30 cellular contexts compared by ENCODE assay signal in the genomic region with DNA sequence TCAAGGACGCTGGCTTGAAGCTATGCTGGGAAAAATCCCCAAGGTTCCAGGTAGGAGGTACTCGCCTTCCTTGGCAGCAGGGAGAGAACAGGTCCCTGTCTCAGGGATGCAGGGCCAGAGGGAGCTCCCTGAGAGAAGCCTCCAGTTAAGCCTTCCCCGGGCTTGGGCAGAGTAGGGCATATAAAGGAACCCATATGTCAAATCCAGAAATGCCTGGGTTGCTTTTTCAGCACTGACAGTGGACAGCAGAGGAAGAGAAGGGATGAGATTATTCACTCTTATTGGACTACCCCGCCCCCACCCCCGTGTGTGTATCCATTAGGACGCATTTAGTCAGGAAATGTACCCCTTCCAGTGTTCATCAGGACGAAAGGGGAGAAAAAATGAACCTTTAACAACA.
DNase-seq lines count a peak whose midpoint lies in the region; TF ChIP-seq lines count a peak whose summit lies in the region.
"Had no signal": no experiment of that assay in that cellular context is flagged by ENCODE, and none has a peak within 500 bp of the region (broad histone marks: within the 10 kb centered on the region; RNA-seq: fewer than 3 reads in every experiment).

No MANE protein-coding gene starts in this region.

- H3F3A ChIP-seq in neural progenitor cell (ENCODE audit: low read depth) = peaks cover 12% of the 10 kb centered on the region

- H3K9me3 Mint-ChIP-seq in endodermal cell (peaks cover 5% of the 10 kb centered on the region), neural progenitor cell (peaks cover 6% of the 10 kb centered on the region)
- H3K9me3 Mint-ChIP-seq: activated CD4-positive, alpha-beta T cell treated with anti-CD3 and anti-CD28 coated beads, Interleukin-2, amount 10 ng/mL, durations not matched to agents 24 days and 14 days; activated naive CD8-positive, alpha-beta T cell treated with anti-CD3 and anti-CD28 coated beads for 36 hours; activated T-cell treated with anti-CD3 and anti-CD28 coated beads, Interleukin-2, amount 50 U/mL, for 24 hours; natural killer cell; stimulated activated effector memory CD8-positive, alpha-beta T cell treated with anti-CD3 and anti-CD28 coated beads, Interleukin-12 subunit alpha, Interleukin-12 subunit beta, amount 100 ng/mL, for 72 hours; T-helper 2 cell treated with Interferon-gamma antibody and Interleukin-4, amounts not matched to agents 5 μg/mL and 100 μg/mL, for 36 hours had no signal

- H3K4me3 Mint-ChIP-seq in endodermal cell (no peak overlapping the region), neural progenitor cell (no peak overlapping the region)
- H3K4me3 Mint-ChIP-seq: activated CD4-positive, alpha-beta T cell treated with anti-CD3 and anti-CD28 coated beads, Interleukin-2, amount 10 ng/mL, durations not matched to agents 24 days and 14 days; activated naive CD8-positive, alpha-beta T cell treated with anti-CD3 and anti-CD28 coated beads for 36 hours; activated T-cell treated with anti-CD3 and anti-CD28 coated beads, Interleukin-2, amount 50 U/mL, for 24 hours; CD14-positive monocyte; natural killer cell; stimulated activated effector memory CD8-positive, alpha-beta T cell treated with anti-CD3 and anti-CD28 coated beads, Interleukin-12 subunit alpha, Interleukin-12 subunit beta, amount 100 ng/mL, for 72 hours; T-helper 2 cell treated with Interferon-gamma antibody and Interleukin-4, amounts not matched to agents 5 μg/mL and 100 μg/mL, for 36 hours had no signal

- no peaks in the 10 kb centered on the region for H3K79me2 ChIP-seq in neural progenitor cell (ENCODE audit: low read depth)

- no peaks in the 10 kb centered on the region for H3K36me3 Mint-ChIP-seq in endodermal cell (ENCODE audit: low read depth)
- no peaks in the 10 kb centered on the region for H3K36me3 Mint-ChIP-seq in neural progenitor cell
- H3K36me3 Mint-ChIP-seq: activated naive CD8-positive, alpha-beta T cell treated with anti-CD3 and anti-CD28 coated beads for 36 hours; CD14-positive monocyte; natural killer cell; stimulated activated effector memory CD8-positive, alpha-beta T cell treated with anti-CD3 and anti-CD28 coated beads, Interleukin-12 subunit alpha, Interleukin-12 subunit beta, amount 100 ng/mL, for 72 hours had no signal

- peaks cover 13% of the 10 kb centered on the region; the same call in 1 of the 2 replicates for H3K4me1 ChIP-seq in HUES64 (ENCODE audit: insufficient read depth, low read length)
- H3K4me1 ChIP-seq in endodermal cell (ENCODE audit: control insufficient read depth, insufficient read depth, low read length) = no peaks in the 10 kb centered on the region
- peaks cover 11% of the 10 kb centered on the region for H3K4me1 ChIP-seq in neural progenitor cell
- H3K4me1 ChIP-seq in tibial nerve = no peaks in the 10 kb centered on the region
- H3K4me1 ChIP-seq: lower lobe of right lung, transverse colon had no signal

- H3K27ac Mint-ChIP-seq in endodermal cell = no peak overlapping the region
- no peak overlapping the region for H3K27ac Mint-ChIP-seq in neural progenitor cell
- H3K27ac Mint-ChIP-seq: activated CD4-positive, alpha-beta T cell treated with anti-CD3 and anti-CD28 coated beads, Interleukin-2, amount 10 ng/mL, durations not matched to agents 24 days and 14 days; activated naive CD8-positive, alpha-beta T cell treated with anti-CD3 and anti-CD28 coated beads for 36 hours; activated T-cell treated with anti-CD3 and anti-CD28 coated beads, Interleukin-2, amount 50 U/mL, for 24 hours; CD14-positive monocyte; natural killer cell; stimulated activated effector memory CD8-positive, alpha-beta T cell treated with anti-CD3 and anti-CD28 coated beads, Interleukin-12 subunit alpha, Interleukin-12 subunit beta, amount 100 ng/mL, for 72 hours; T-helper 2 cell treated with Interferon-gamma antibody and Interleukin-4, amounts not matched to agents 5 μg/mL and 100 μg/mL, for 36 hours had no signal

- H2AFZ ChIP-seq in neural progenitor cell (replicated peaks) = no peak overlapping the region
- H2AFZ ChIP-seq: PC-9 had no signal

- DNase-seq in H7 (peak; percentile 51), endodermal cell (peak; percentile 80), neural progenitor cell (ENCODE audit: low spot score) (peak; percentile 32), tibial nerve (ENCODE audit: low spot score in 2 of 2) (no peak), NCI-H446 (lab: John Stamatoyannopoulos, UW) (no peak), ecto neural progenitor cell (ENCODE audit: low spot score) (no peak)
- DNase-seq: activated CD4-positive, alpha-beta T cell treated with anti-CD3 and anti-CD28 coated beads, Interleukin-2, amount 10 ng/mL, durations not matched to agents 24 days and 14 days; activated gamma-delta T cell; activated naive CD8-positive, alpha-beta T cell treated with anti-CD3 and anti-CD28 coated beads for 36 hours; activated T-cell treated with anti-CD3 and anti-CD28 coated beads, Interleukin-2, amount 50 U/mL, for 24 hours; aorta; effector memory CD4-positive, alpha-beta T cell; glutamatergic neuron; Kasumi-1; kidney; lower lobe of right lung; MV-4-11; natural killer cell; NCI-H146; NCI-H226; NCI-H69; SIG-M5; transverse colon had no signal

- WGBS in HUES64 = 55% methylated on average over 7 of the region's 7 CpGs
- WGBS in endodermal cell (ENCODE audit: insufficient coverage in 1 of 2, insufficient read length in 1 of 2), 2 experiments = 44 to 56% methylated on average over 5 to 7 of the region's 7 CpGs
- WGBS in tibial nerve, 2 donors = 41 to 46% methylated on average over 7 of the region's 7 CpGs

- TF ChIP-seq POLR2A in tibial nerve (IDR thresholded peaks at IDR 0.05) = no peak

- H3K4me3 ChIP-seq in H7 (ENCODE audit: insufficient read depth, low read depth, low read length) (no peak overlapping the region), HUES64 (ENCODE audit: low read length) (no peak overlapping the region), endodermal cell (ENCODE audit: low read length) (no peak overlapping the region), neural progenitor cell (no peak overlapping the region), tibial nerve (no peak overlapping the region)
- H3K4me3 ChIP-seq: coronary artery, lower lobe of right lung, PC-9, transverse colon had no signal

- TF ChIP-seq CTCF in endodermal cell (conservative IDR thresholded peaks at IDR 0.05) (no peak), neural progenitor cell (IDR thresholded peaks at IDR 0.05) (no peak), tibial nerve (IDR thresholded peaks at IDR 0.05) (no peak)

- H3K4me1 Mint-ChIP-seq in endodermal cell = peaks cover 21% of the 10 kb centered on the region
- peaks cover 9% of the 10 kb centered on the region for H3K4me1 Mint-ChIP-seq in neural progenitor cell
- H3K4me1 Mint-ChIP-seq: activated CD4-positive, alpha-beta T cell treated with anti-CD3 and anti-CD28 coated beads, Interleukin-2, amount 10 ng/mL, durations not matched to agents 24 days and 14 days; activated naive CD8-positive, alpha-beta T cell treated with anti-CD3 and anti-CD28 coated beads for 36 hours; natural killer cell; stimulated activated effector memory CD8-positive, alpha-beta T cell treated with anti-CD3 and anti-CD28 coated beads, Interleukin-12 subunit alpha, Interleukin-12 subunit beta, amount 100 ng/mL, for 72 hours had no signal

- H3K27ac ChIP-seq in HUES64 (ENCODE audit: low read depth, low read length) (peak overlapping the region; percentile 37; the same call in 1 of the 2 replicates), endodermal cell (ENCODE audit: low read depth, low read length) (no peak overlapping the region), neural progenitor cell (no peak overlapping the region), tibial nerve (no peak overlapping the region)
- H3K27ac ChIP-seq: coronary artery, lower lobe of right lung, PC-9, transverse colon, VCaP had no signal

- H3K36me3 ChIP-seq in H7 (replicated peaks; ENCODE audit: control insufficient read depth, insufficient read depth, low read length) = no peaks in the 10 kb centered on the region
- H3K36me3 ChIP-seq in HUES64 (ENCODE audit: insufficient read depth, low read length) = no peaks in the 10 kb centered on the region
- no peaks in the 10 kb centered on the region for H3K36me3 ChIP-seq in endodermal cell (ENCODE audit: control insufficient read depth, insufficient read depth, low read length)
- H3K36me3 ChIP-seq in neural progenitor cell = no peaks in the 10 kb centered on the region
- H3K36me3 ChIP-seq in tibial nerve = no peaks in the 10 kb centered on the region
- H3K36me3 ChIP-seq: lower lobe of right lung, transverse colon had no signal

- peak overlapping the region; percentile 27 for H3K4me2 ChIP-seq in neural progenitor cell
- H3K4me2 ChIP-seq: PC-9 had no signal

- H3K9me3 ChIP-seq in HUES64 (ENCODE audit: insufficient read depth, low read depth, low read length) = peaks cover 4% of the 10 kb centered on the region; the same call in 1 of the 2 replicates
- H3K9me3 ChIP-seq in endodermal cell (ENCODE audit: control insufficient read depth, low read length) = peaks cover 17% of the 10 kb centered on the region
- H3K9me3 ChIP-seq in neural progenitor cell (ENCODE audit: low read depth) = peaks cover 4% of the 10 kb centered on the region
- peaks cover 0 to 9% (median 2%) of the 10 kb centered on the region in 4 donors for H3K9me3 ChIP-seq in tibial nerve
- H3K9me3 ChIP-seq: lower lobe of right lung, transverse colon had no signal

- H3K27me3 ChIP-seq in H7 (ENCODE audit: control insufficient read depth, insufficient read depth, low read length) = no peaks in the 10 kb centered on the region
- H3K27me3 ChIP-seq in HUES64 (ENCODE audit: insufficient read depth, low read length) = no peaks in the 10 kb centered on the region
- H3K27me3 ChIP-seq in endodermal cell (ENCODE audit: control insufficient read depth, insufficient read depth, low read length, poor library complexity, severe bottlenecking) = no peaks in the 10 kb centered on the region
- H3K27me3 ChIP-seq in neural progenitor cell = no peaks in the 10 kb centered on the region
- no peaks in the 10 kb centered on the region for H3K27me3 ChIP-seq in tibial nerve
- H3K27me3 ChIP-seq: transverse colon had no signal

- H3K27me3 Mint-ChIP-seq in endodermal cell (ENCODE audit: insufficient read depth) (no peaks in the 10 kb centered on the region), neural progenitor cell (ENCODE audit: insufficient read depth, low read depth) (peaks cover 4% of the 10 kb centered on the region)

- H3K9ac ChIP-seq in HUES64 (ENCODE audit: low read depth, low read length) = no peak overlapping the region
- no peak overlapping the region for H3K9ac ChIP-seq in endodermal cell (ENCODE audit: extremely low read depth, low read length, poor library complexity, severe bottlenecking)
- H3K9ac ChIP-seq in neural progenitor cell = no peak overlapping the region

- no peak for TF ChIP-seq EP300 in tibial nerve (IDR thresholded peaks at IDR 0.05)

- H4K20me1 ChIP-seq in neural progenitor cell (ENCODE audit: low read depth) = no peaks in the 10 kb centered on the region

Comparison
In these comparisons a context has a peak if more than half of its experiments do, and no peak if none do; other contexts are left out.
1. DNase-seq: peak in H7 (single experiment), endodermal cell (single experiment) and neural progenitor cell (single experiment); none in tibial nerve (0 of 2), NCI-H446 (0 of 2) and ecto neural progenitor cell (single experiment).